Comparison of ENCODE assay signal across 20 cellular contexts in genomic region chr4:127920521-127920920, GRCh38.
"Had no signal": no experiment of that assay in that cellular context is flagged by ENCODE, and none has a peak within 500 bp of the region (broad histone marks: within the 10 kb centered on the region; RNA-seq: fewer than 3 reads in every experiment).

No MANE protein-coding gene starts in this region.

- FAIRE-seq: RCC 7860 had no signal

- H3K36me3 ChIP-seq: MG63 had no signal

- H3K9ac ChIP-seq: SK-N-SH had no signal

- H3K9me3 ChIP-seq: MG63, SK-N-SH had no signal

- DNase-seq: IMR-90, Karpas-422, KG1, MG63, NCI-H1092, NCI-H1105 treated with DMSO at 0.1 percent for 48 hours, NCI-H1417 treated with DMSO at 0.1 percent for 48 hours, NCI-H146, NCI-H1694 treated with DMSO at 0.1 percent for 48 hours, NCI-H1930, NCI-H2081, NCI-H2107, NCI-H2227 treated with DMSO at 0.1 percent for 48 hours, NCI-H524, NCI-H526 treated with DMSO at 0.1 percent for 48 hours, NCI-H748 treated with DMSO at 0.1 percent for 48 hours, RPMI8226, SHP77, SK-N-SH had no signal

- H3K4me2 ChIP-seq: SK-N-SH had no signal

- H3K27me3 ChIP-seq: MG63 had no signal

- H3K4me3 ChIP-seq: MG63 had no signal
